Comparison of ENCODE assay signal across 17 cellular contexts in genomic region chr7:40760293-40760964, GRCh38.
A peak's percentile ranks its signal among the peaks of the same experiment; 100 is the strongest.
DNase-seq lines count a peak whose midpoint lies in the region; ATAC-seq and TF ChIP-seq lines count a peak whose summit lies in the region.
"Had no signal": no experiment of that assay in that cellular context is flagged by ENCODE, and none has a peak within 500 bp of the region (broad histone marks: within the 10 kb centered on the region; RNA-seq: fewer than 3 reads in every experiment).

No MANE protein-coding gene starts in this region.

- peak; percentile 20 for DNase-seq in NCI-H82 (lab: John Stamatoyannopoulos, UW)
- DNase-seq in NCI-H82 treated with DMSO at 0.1 percent for 48 hours (lab: John Stamatoyannopoulos, UW; ENCODE audit: unreplicated experiment), result no peak
- no peak for DNase-seq in dorsolateral prefrontal cortex
- DNase-seq in kidney glomerular epithelial cell (lab: John Stamatoyannopoulos, UW), result peak; percentile 43
- peak; percentile 48 for DNase-seq in superior temporal gyrus (ENCODE audit: extremely low spot score)
- no peak for DNase-seq in activated CD4-positive, alpha-beta T cell treated with anti-CD3 and anti-CD28 coated beads for 48 hours
- no peak for DNase-seq in CD8-positive, alpha-beta T cell
- DNase-seq: 8988T, NCI-H1092, NCI-H1694, NCI-H2107, NCI-H345, Peyer's patch, SHP77 had no signal

- H3K27ac Mint-ChIP-seq in CD8-positive, alpha-beta T cell, result no peak overlapping the region

- POLR2A ChIA-PET in CD8-positive, alpha-beta T cell (lab: Charles Lee), result no interaction called here

- no peaks in the 10 kb centered on the region for H3K9me3 ChIP-seq in CD8-positive, alpha-beta T cell (ENCODE audit: low read length)
- H3K9me3 ChIP-seq: HAP-1, Peyer's patch had no signal

- intact Hi-C loops in dorsolateral prefrontal cortex (cut with DNase I), result loop anchor here (5.0 to 10.0 kb wide), 3 partner anchors 153 to 433 kb away; no protein-coding TSS in a partner anchor
- intact Hi-C loops in CD8-positive, alpha-beta T cell (cut with DNase I, micrococcal nuclease), result no loop called here

- H3K4me3 ChIP-seq in dorsolateral prefrontal cortex, result peak overlapping the region in 4 of 59 donors; percentile 6 to 11 (median 8)
- H3K4me3 ChIP-seq in CD8-positive, alpha-beta T cell (ENCODE audit: low read depth, low read length), result no peak overlapping the region
- H3K4me3 ChIP-seq: HAP-1, Peyer's patch had no signal

- peak overlapping the region in 44 of 59 donors; percentile 3 to 78 (median 61) for H3K27ac ChIP-seq in dorsolateral prefrontal cortex
- H3K27ac ChIP-seq in CD8-positive, alpha-beta T cell (ENCODE audit: low read depth, low read length), result no peak overlapping the region
- H3K27ac ChIP-seq: C4-2B, Peyer's patch had no signal

- H3K27me3 Mint-ChIP-seq in CD8-positive, alpha-beta T cell (ENCODE audit: low read depth), result no peaks in the 10 kb centered on the region

- H3K36me3 Mint-ChIP-seq in CD8-positive, alpha-beta T cell, result no peaks in the 10 kb centered on the region

- no peaks in the 10 kb centered on the region for H3K4me1 ChIP-seq in CD8-positive, alpha-beta T cell (ENCODE audit: insufficient read depth, low read length)
- H3K4me1 ChIP-seq: HAP-1, Peyer's patch had no signal

- no peaks in the 10 kb centered on the region for H3K36me3 ChIP-seq in CD8-positive, alpha-beta T cell (ENCODE audit: insufficient read depth, low read length)
- H3K36me3 ChIP-seq: HAP-1, Peyer's patch had no signal

- H3K4me1 Mint-ChIP-seq in CD8-positive, alpha-beta T cell (ENCODE audit: low read depth), result no peaks in the 10 kb centered on the region

- TF ChIP-seq CTCF in dorsolateral prefrontal cortex (IDR thresholded peaks at IDR 0.05 in 54 of 56, conservative IDR thresholded peaks at IDR 0.05 in 2 of 56; ENCODE audit: low read depth in 1 of 56, partially characterized antibody in 56 of 56), result no peak
- no peak for TF ChIP-seq CTCF in CD8-positive, alpha-beta T cell (IDR thresholded peaks at IDR 0.05)

- no peak for ATAC-seq in CD8-positive, alpha-beta T cell
- ATAC-seq in HG03108 (IDR thresholded peaks at IDR 0.05; ENCODE audit: unreplicated experiment), result no peak

- H3K9me3 Mint-ChIP-seq in CD8-positive, alpha-beta T cell, result no peaks in the 10 kb centered on the region

- H3K4me3 Mint-ChIP-seq in CD8-positive, alpha-beta T cell, result no peak overlapping the region

- CTCF ChIA-PET in CD8-positive, alpha-beta T cell (lab: Charles Lee), result no interaction called here

- peaks cover 0 to 6% (median 0%) of the 10 kb centered on the region in 45 donors for H3K27me3 ChIP-seq in dorsolateral prefrontal cortex
- no peaks in the 10 kb centered on the region for H3K27me3 ChIP-seq in CD8-positive, alpha-beta T cell (ENCODE audit: insufficient read depth, low read length)
- H3K27me3 ChIP-seq: Peyer's patch had no signal

Comparison
In these comparisons a context has a peak if more than half of its experiments do, and no peak if none do; other contexts are left out.
1. DNase-seq: peak in NCI-H82 (single experiment), kidney glomerular epithelial cell (single experiment) and superior temporal gyrus (single experiment); none in NCI-H82 treated with DMSO at 0.1 percent for 48 hours (single experiment), dorsolateral prefrontal cortex (0 of 10), activated CD4-positive, alpha-beta T cell treated with anti-CD3 and anti-CD28 coated beads for 48 hours (single experiment) and CD8-positive, alpha-beta T cell (0 of 7).
2. intact Hi-C loops: an anchor here in dorsolateral prefrontal cortex (5.0 to 10.0 kb wide); none called in CD8-positive, alpha-beta T cell.